Comparison of ENCODE assay signal across 8 cellular contexts in genomic region chr4:158778065-158778711, GRCh38. TPM values are rescaled to one million over a fixed set of nuclear protein-coding genes. Genes with fewer than 3 reads are reported as not detected.
DNase-seq lines count a peak whose midpoint lies in the region; ATAC-seq and TF ChIP-seq lines count a peak whose summit lies in the region.

No MANE protein-coding gene starts in this region.

- H3K27me3 Mint-ChIP-seq in stimulated activated naive B cell treated with anti-CD40 and anti-IgM and Interleukin-4, amounts not matched to agents 10 μg/mL and 1 μg/mL and 100 μg/mL, for 72 hours, result peaks cover 39 to 46% of the 10 kb centered on the region in 2 donors

- H3K4me1 ChIP-seq in sigmoid colon, result peaks cover 0 to 56% (median 41%) of the 10 kb centered on the region in 4 donors

- TF ChIP-seq EP300 in sigmoid colon (IDR thresholded peaks at IDR 0.05), result no peak

- H3K36me3 Mint-ChIP-seq in stimulated activated naive B cell treated with anti-CD40 and anti-IgM and Interleukin-4, amounts not matched to agents 10 μg/mL and 1 μg/mL and 100 μg/mL, for 72 hours, result no peaks in the 10 kb centered on the region

- no peak for DNase-seq in activated CD4-positive, CD25-positive, alpha-beta regulatory T cell (lab: John Stamatoyannopoulos, UW)
- no peak for DNase-seq in stimulated activated naive B cell treated with anti-CD40 and anti-IgM and Interleukin-4, amounts not matched to agents 10 μg/mL and 1 μg/mL and 100 μg/mL, for 72 hours
- DNase-seq in HUDEP-2 (lab: John Stamatoyannopoulos, UW; ENCODE audit: unreplicated experiment in 76 of 76) (no peak), H7 (no peak), sigmoid colon (no peak)

- WGBS in sigmoid colon, 2 donors, result 14 to 35% methylated on average over 2 of the region's 2 CpGs

- no peaks in the 10 kb centered on the region for H3K9me3 Mint-ChIP-seq in stimulated activated naive B cell treated with anti-CD40 and anti-IgM and Interleukin-4, amounts not matched to agents 10 μg/mL and 1 μg/mL and 100 μg/mL, for 72 hours

- H3K27ac ChIP-seq in VCaP (peak overlapping the region; percentile 85), sigmoid colon (peak overlapping the region in 1 of 4 donors; percentile 2)

- H3K27me3 ChIP-seq in H7 (ENCODE audit: control insufficient read depth, insufficient read depth, low read length) (no peaks in the 10 kb centered on the region), sigmoid colon (no peaks in the 10 kb centered on the region)

- TF ChIP-seq POLR2A in sigmoid colon (IDR thresholded peaks at IDR 0.05), result no peak

- no peaks in the 10 kb centered on the region for H3K36me3 ChIP-seq in H7 (replicated peaks; ENCODE audit: control insufficient read depth, insufficient read depth, low read length)
- H3K36me3 ChIP-seq in sigmoid colon, result no peaks in the 10 kb centered on the region

- intact Hi-C loops in sigmoid colon (cut with DNase I), result no loop called here

- ATAC-seq in activated CD4-positive, CD25-positive, alpha-beta regulatory T cell treated with anti-CD3 and anti-CD28 coated beads, Interleukin-2, amount 50 U/mL, for 24 hours, result peak; percentile 85 to 86
- ATAC-seq in HG03025 (IDR thresholded peaks at IDR 0.05; ENCODE audit: low FRiP score, unreplicated experiment), result peak; percentile 99
- peak; percentile 98 to 99 for ATAC-seq in stimulated activated naive B cell treated with anti-CD40 and anti-IgM and Interleukin-4, amounts not matched to agents 10 μg/mL and 1 μg/mL and 100 μg/mL, for 72 hours (replicated peaks)

- TF ChIP-seq CTCF in VCaP (conservative IDR thresholded peaks at IDR 0.05), result no peak
- no peak for TF ChIP-seq CTCF in sigmoid colon (IDR thresholded peaks at IDR 0.05)

- H3K4me3 ChIP-seq in H7 (ENCODE audit: insufficient read depth, low read depth, low read length), result no peak overlapping the region
- no peak overlapping the region for H3K4me3 ChIP-seq in sigmoid colon

- no peak overlapping the region for H3K4me3 Mint-ChIP-seq in stimulated activated naive B cell treated with anti-CD40 and anti-IgM and Interleukin-4, amounts not matched to agents 10 μg/mL and 1 μg/mL and 100 μg/mL, for 72 hours

- peaks cover 6 to 7% of the 10 kb centered on the region in 2 donors for H3K4me1 Mint-ChIP-seq in stimulated activated naive B cell treated with anti-CD40 and anti-IgM and Interleukin-4, amounts not matched to agents 10 μg/mL and 1 μg/mL and 100 μg/mL, for 72 hours

- H3K9me3 ChIP-seq in sigmoid colon, result no peaks in the 10 kb centered on the region

- H3K27ac Mint-ChIP-seq in stimulated activated naive B cell treated with anti-CD40 and anti-IgM and Interleukin-4, amounts not matched to agents 10 μg/mL and 1 μg/mL and 100 μg/mL, for 72 hours, result no peak overlapping the region

RNA-seq across cellular contexts. Expression of gene FNIP2, which starts 9.4 kb away (rescaled TPM):
- 5.9 and 9.2 TPM in 2 replicates for total RNA-seq in H7 (2014; rRNA removed; shearing (Covaris generic))
- total RNA-seq in sigmoid colon, result 10 to 100 TPM; 35.2 to 38.9 (median 36.5) TPM
- polyA plus RNA-seq in sigmoid colon, result 10 to 100 TPM; 14.4 to 22.7 (median 17.8) TPM

RNA-seq across cellular contexts. Expression of gene PPID, which starts 55.0 kb away (rescaled TPM):
- total RNA-seq in H7 (2014; rRNA removed; shearing (Covaris generic)), result 31.1 and 37.2 TPM in 2 replicates
- 10 to 100 TPM; 17.8 to 54.8 (median 28.6) TPM for total RNA-seq in sigmoid colon
- polyA plus RNA-seq in sigmoid colon, result 10 to 100 TPM; 17.4 to 30.1 (median 26.6) TPM
